In the genomic region with DNA sequence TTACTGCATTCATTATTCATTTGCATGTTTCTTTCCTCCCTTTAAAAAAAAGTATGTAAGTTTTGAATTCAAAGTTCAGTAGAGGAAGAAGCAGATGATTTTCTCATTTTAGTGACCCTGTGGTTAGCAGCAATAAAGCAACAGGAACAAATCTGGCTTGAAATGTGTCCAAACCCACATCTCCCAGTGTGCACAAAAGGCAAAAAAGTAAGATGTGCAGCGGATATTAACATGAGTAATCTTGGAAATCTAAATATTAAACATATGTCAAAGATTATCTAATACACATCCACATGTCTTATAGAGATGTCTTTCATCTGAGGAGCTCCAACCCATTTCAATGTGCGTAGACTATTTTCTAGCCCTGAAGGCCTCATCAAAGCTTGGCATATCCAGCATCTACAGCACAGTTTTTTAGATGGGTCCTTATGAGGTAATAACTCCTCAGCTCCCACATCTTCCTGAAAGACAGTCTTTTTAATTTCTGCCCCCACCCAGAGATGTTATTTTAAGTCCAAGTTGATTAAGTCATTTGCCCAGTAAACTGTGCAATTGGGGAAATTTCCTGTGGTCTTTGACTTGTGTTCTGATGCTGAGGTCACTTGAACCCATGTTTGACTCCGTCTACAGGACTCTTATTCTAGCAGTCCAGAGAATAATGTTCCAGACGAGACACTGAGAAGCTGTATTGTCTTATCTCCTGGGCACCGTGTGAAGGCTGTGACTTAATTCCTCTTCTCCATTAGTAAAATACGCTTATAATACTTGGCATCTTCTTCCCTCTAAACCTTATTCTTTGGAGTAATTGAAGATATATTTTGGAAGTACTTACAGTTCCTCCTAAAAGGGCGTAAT, we compare ENCODE assay signal across 14 cellular contexts.
A peak's percentile ranks its signal among the peaks of the same experiment; 100 is the strongest.
DNase-seq lines count a peak whose midpoint lies in the region; ATAC-seq and TF ChIP-seq lines count a peak whose summit lies in the region.
"Had no signal": no experiment of that assay in that cellular context is flagged by ENCODE, and none has a peak within 500 bp of the region (broad histone marks: within the 10 kb centered on the region; RNA-seq: fewer than 3 reads in every experiment).

No MANE protein-coding gene starts in this region.

- no peaks in the 10 kb centered on the region for H3K79me2 ChIP-seq in OCI-LY1 (ENCODE audit: insufficient read depth, low read length)

- H3K9me3 Mint-ChIP-seq in stimulated activated effector memory CD8-positive, alpha-beta T cell treated with anti-CD3 and anti-CD28 coated beads, Interleukin-12 subunit alpha, Interleukin-12 subunit beta, amount 100 ng/mL, for 72 hours = no peaks in the 10 kb centered on the region
- H3K9me3 Mint-ChIP-seq: activated naive CD4-positive, alpha-beta T cell treated with anti-CD3 and anti-CD28 coated beads, Interleukin-2, amount 50 U/mL, for 24 hours; CD8-positive, alpha-beta T cell; immature natural killer cell had no signal

- DNase-seq in EL (peak; percentile 53), fibroblast of gingiva (ENCODE audit: low read depth) (peak; percentile 84), sciatic nerve (ENCODE audit: low spot score) (no peak)
- DNase-seq in activated naive CD4-positive, alpha-beta T cell treated with Interleukin-2 at 50 U/mL for 16 hours = no peak
- DNase-seq in stimulated activated CD4-positive, alpha-beta T cell treated with anti-CD3 and anti-CD28 coated beads, Interleukin-2, amount 100 ng/mL, for 48 hours = no peak
- no peak for DNase-seq in stimulated activated effector memory CD8-positive, alpha-beta T cell treated with anti-CD3 and anti-CD28 coated beads, Interleukin-12 subunit alpha, Interleukin-12 subunit beta, amount 100 ng/mL, for 72 hours (ENCODE audit: low spot score in 2 of 2)
- DNase-seq: CD8-positive, alpha-beta T cell; immature natural killer cell; midbrain; NCI-H446 treated with DMSO at 0.1 percent for 48 hours; nucleus accumbens had no signal

- peaks cover 12% of the 10 kb centered on the region for H3K4me1 Mint-ChIP-seq in stimulated activated effector memory CD8-positive, alpha-beta T cell treated with anti-CD3 and anti-CD28 coated beads, Interleukin-12 subunit alpha, Interleukin-12 subunit beta, amount 100 ng/mL, for 72 hours

- TF ChIP-seq CTCF in OCI-LY1 (IDR thresholded peaks at IDR 0.05; ENCODE audit: low read length) = no peak

- H3K4me1 ChIP-seq in OCI-LY1 (ENCODE audit: insufficient read depth, low read length, severe bottlenecking) = peaks cover 89% of the 10 kb centered on the region

- no peaks in the 10 kb centered on the region for H3K27me3 ChIP-seq in OCI-LY1 (ENCODE audit: insufficient read depth, low read length)

- peak overlapping the region; percentile 51 for H3K9ac ChIP-seq in OCI-LY1 (ENCODE audit: low read length)

- H3K4me3 ChIP-seq in OCI-LY1 (ENCODE audit: low read depth, low read length, poor library complexity, severe bottlenecking) = peak overlapping the region; percentile 7

- no peaks in the 10 kb centered on the region for H3K9me2 ChIP-seq in OCI-LY1 (ENCODE audit: low read depth, low read length)

- H3K27ac ChIP-seq in OCI-LY1 (ENCODE audit: low read depth, low read length, poor library complexity, severe bottlenecking) = peak overlapping the region; percentile 93

- H3K9me3 ChIP-seq in OCI-LY1 (ENCODE audit: low read length) = no peaks in the 10 kb centered on the region

- H3K27ac Mint-ChIP-seq in stimulated activated effector memory CD8-positive, alpha-beta T cell treated with anti-CD3 and anti-CD28 coated beads, Interleukin-12 subunit alpha, Interleukin-12 subunit beta, amount 100 ng/mL, for 72 hours = no peak overlapping the region
- H3K27ac Mint-ChIP-seq: activated naive CD4-positive, alpha-beta T cell treated with anti-CD3 and anti-CD28 coated beads, Interleukin-2, amount 50 U/mL, for 24 hours; CD8-positive, alpha-beta T cell; immature natural killer cell had no signal

- H2AFZ ChIP-seq in OCI-LY1 (ENCODE audit: low read length) = no peak overlapping the region

- intact Hi-C loops in sciatic nerve (cut with DNase I) = no loop called here

- peaks cover 13% of the 10 kb centered on the region; the same call in 1 of the 2 replicates for H3F3A ChIP-seq in OCI-LY1 (ENCODE audit: insufficient read depth, low read length)

- H4K20me1 ChIP-seq in OCI-LY1 (ENCODE audit: insufficient read depth, low read length) = no peaks in the 10 kb centered on the region

- no peak overlapping the region for H3K4me3 Mint-ChIP-seq in stimulated activated effector memory CD8-positive, alpha-beta T cell treated with anti-CD3 and anti-CD28 coated beads, Interleukin-12 subunit alpha, Interleukin-12 subunit beta, amount 100 ng/mL, for 72 hours
- H3K4me3 Mint-ChIP-seq: activated naive CD4-positive, alpha-beta T cell treated with anti-CD3 and anti-CD28 coated beads, Interleukin-2, amount 50 U/mL, for 24 hours; CD8-positive, alpha-beta T cell; immature natural killer cell had no signal

- ATAC-seq in sciatic nerve (peak; percentile 81), HG02981 (IDR thresholded peaks at IDR 0.05; ENCODE audit: unreplicated experiment) (no peak)
- ATAC-seq in stimulated activated effector memory CD8-positive, alpha-beta T cell treated with anti-CD3 and anti-CD28 coated beads, Interleukin-12 subunit alpha, Interleukin-12 subunit beta, amount 100 ng/mL, for 72 hours = no peak
- ATAC-seq: CD8-positive, alpha-beta T cell had no signal

- H3K36me3 Mint-ChIP-seq in stimulated activated effector memory CD8-positive, alpha-beta T cell treated with anti-CD3 and anti-CD28 coated beads, Interleukin-12 subunit alpha, Interleukin-12 subunit beta, amount 100 ng/mL, for 72 hours = no peaks in the 10 kb centered on the region
- H3K36me3 Mint-ChIP-seq: activated naive CD4-positive, alpha-beta T cell treated with anti-CD3 and anti-CD28 coated beads, Interleukin-2, amount 50 U/mL, for 24 hours; CD8-positive, alpha-beta T cell had no signal

- peaks cover 19% of the 10 kb centered on the region for H3K36me3 ChIP-seq in OCI-LY1 (ENCODE audit: insufficient read depth, low read length)

- H3K4me2 ChIP-seq in OCI-LY1 (ENCODE audit: low read length) = peak overlapping the region; percentile 38

Comparison
In these comparisons a context has a peak if more than half of its experiments do, and no peak if none do; other contexts are left out.
1. DNase-seq: peak in EL (single experiment) and fibroblast of gingiva (single experiment); none in sciatic nerve (single experiment), activated naive CD4-positive, alpha-beta T cell treated with Interleukin-2 at 50 U/mL for 16 hours (single experiment), stimulated activated CD4-positive, alpha-beta T cell treated with anti-CD3 and anti-CD28 coated beads, Interleukin-2, amount 100 ng/mL, for 48 hours (0 of 2) and stimulated activated effector memory CD8-positive, alpha-beta T cell treated with anti-CD3 and anti-CD28 coated beads, Interleukin-12 subunit alpha, Interleukin-12 subunit beta, amount 100 ng/mL, for 72 hours (0 of 2).